ENCODE assay signal across 21 cellular contexts in the genomic region with DNA sequence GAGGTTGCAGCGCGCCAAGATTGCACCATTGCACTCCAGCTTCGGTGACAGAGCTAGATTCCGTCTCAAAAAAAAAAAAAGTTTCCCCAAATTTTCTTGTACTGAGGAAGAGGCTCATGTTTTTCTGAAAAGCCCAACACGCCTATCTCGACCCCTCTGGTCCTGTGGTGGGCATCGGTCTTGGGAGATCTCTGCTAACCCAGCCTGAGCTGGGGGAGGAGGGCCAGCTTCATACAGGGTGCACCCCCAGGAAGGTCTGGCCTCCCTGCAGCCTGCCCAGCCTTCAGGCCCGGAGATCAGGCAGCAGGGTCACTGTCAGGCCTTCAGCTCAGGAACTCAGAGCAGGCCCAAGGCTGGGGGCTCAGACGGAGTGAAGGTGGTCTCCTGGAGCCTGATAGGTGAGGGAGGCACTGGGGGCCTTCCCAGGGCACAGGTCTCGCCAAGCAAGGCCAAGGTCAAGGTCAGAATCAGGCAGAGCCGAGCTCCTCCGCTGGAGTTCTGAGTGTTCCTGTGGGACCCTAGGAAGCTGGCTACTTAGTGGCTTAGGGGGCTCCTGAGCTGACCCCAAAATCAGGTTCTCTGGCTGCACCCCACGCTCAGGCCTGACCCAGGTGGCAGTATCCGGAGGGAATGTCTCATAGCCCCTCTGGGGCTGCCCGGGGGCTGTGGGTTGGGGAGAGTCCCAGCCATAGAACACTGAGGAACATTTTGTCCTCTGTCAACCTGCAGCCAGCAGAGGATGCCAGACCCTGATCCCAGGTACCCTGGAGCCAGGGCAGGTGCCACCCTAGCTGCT.
"Had no signal": no experiment of that assay in that cellular context is flagged by ENCODE, and none has a peak within 500 bp of the region (broad histone marks: within the 10 kb centered on the region; RNA-seq: fewer than 3 reads in every experiment).

No MANE protein-coding gene starts in this region.

- H3K9me3 ChIP-seq: colonic mucosa, esophagus squamous epithelium, psoas muscle, SK-N-SH, transverse colon had no signal

- H3K27ac ChIP-seq: colonic mucosa, esophagus squamous epithelium, psoas muscle, transverse colon had no signal

- H3K4me3 ChIP-seq: colonic mucosa, esophagus squamous epithelium, hepatocyte, psoas muscle, transverse colon had no signal

- DNase-seq: activated CD4-positive, alpha-beta T cell treated with anti-CD3 and anti-CD28 coated beads, Interleukin-2, amount 50 U/mL, for 48 hours; activated naive CD4-positive, alpha-beta T cell treated with anti-CD3 and anti-CD28 coated beads for 36 hours; activated naive CD8-positive, alpha-beta T cell treated with anti-CD3 and anti-CD28 coated beads, Interleukin-2, amount 50 U/mL, for 24 hours; caudate nucleus; colonic mucosa; effector CD4-positive, alpha-beta T cell; esophagus squamous epithelium; left ventricle myocardium superior; natural killer cell; occipital lobe; SK-N-SH; stimulated activated naive B cell treated with anti-CD40 and anti-IgM and Interleukin-4, amounts not matched to agents 10 μg/mL and 1 μg/mL and 100 μg/mL, for 72 hours; T-cell; T-helper 9 cell; transverse colon had no signal

- ATAC-seq: activated CD4-positive, CD25-positive, alpha-beta regulatory T cell treated with anti-CD3 and anti-CD28 coated beads, Interleukin-2, amount 50 U/mL, for 24 hours; activated naive CD8-positive, alpha-beta T cell treated with anti-CD3 and anti-CD28 coated beads, Interleukin-2, amount 50 U/mL, for 24 hours; left ventricle myocardium superior; natural killer cell; psoas muscle; stimulated activated naive B cell treated with anti-CD40 and anti-IgM and Interleukin-4, amounts not matched to agents 10 μg/mL and 1 μg/mL and 100 μg/mL, for 72 hours; T-cell had no signal

- H3K4me1 ChIP-seq: colonic mucosa had no signal

- H3K27ac Mint-ChIP-seq: activated naive CD4-positive, alpha-beta T cell treated with anti-CD3 and anti-CD28 coated beads for 36 hours; activated naive CD8-positive, alpha-beta T cell treated with anti-CD3 and anti-CD28 coated beads, Interleukin-2, amount 50 U/mL, for 24 hours; activated T-helper 2 cell treated with anti-CD3 and anti-CD28 coated beads, Interferon-gamma antibody, Interleukin-2, Interleukin-4, amounts not matched to agents 10 μg/mL and 5 μg/mL and 100 μg/mL, durations not matched to agents 14 hours and 24 hours and 36 hours; memory B cell; natural killer cell; T-cell had no signal

- H3K27me3 ChIP-seq: colonic mucosa, esophagus squamous epithelium, hepatocyte, transverse colon had no signal

- H3K9me3 Mint-ChIP-seq: activated naive CD4-positive, alpha-beta T cell treated with anti-CD3 and anti-CD28 coated beads for 36 hours; activated naive CD8-positive, alpha-beta T cell treated with anti-CD3 and anti-CD28 coated beads, Interleukin-2, amount 50 U/mL, for 24 hours; activated T-helper 2 cell treated with anti-CD3 and anti-CD28 coated beads, Interferon-gamma antibody, Interleukin-2, Interleukin-4, amounts not matched to agents 10 μg/mL and 5 μg/mL and 100 μg/mL, durations not matched to agents 14 hours and 24 hours and 36 hours; memory B cell; natural killer cell; stimulated activated naive B cell treated with anti-CD40 and anti-IgM and Interleukin-4, amounts not matched to agents 10 μg/mL and 1 μg/mL and 100 μg/mL, for 72 hours; T-cell had no signal

- H3K4me2 ChIP-seq: hepatocyte, SK-N-SH had no signal

- H3K36me3 Mint-ChIP-seq: memory B cell; natural killer cell; stimulated activated naive B cell treated with anti-CD40 and anti-IgM and Interleukin-4, amounts not matched to agents 10 μg/mL and 1 μg/mL and 100 μg/mL, for 72 hours; T-cell had no signal

- H2AFZ ChIP-seq: hepatocyte had no signal

- H3K4me3 Mint-ChIP-seq: activated naive CD4-positive, alpha-beta T cell treated with anti-CD3 and anti-CD28 coated beads for 36 hours; activated naive CD8-positive, alpha-beta T cell treated with anti-CD3 and anti-CD28 coated beads, Interleukin-2, amount 50 U/mL, for 24 hours; memory B cell; natural killer cell; stimulated activated naive B cell treated with anti-CD40 and anti-IgM and Interleukin-4, amounts not matched to agents 10 μg/mL and 1 μg/mL and 100 μg/mL, for 72 hours; T-cell had no signal

- FAIRE-seq: endothelial cell of umbilical vein had no signal

- H3K36me3 ChIP-seq: colonic mucosa, esophagus squamous epithelium, transverse colon had no signal

- H3K79me2 ChIP-seq: hepatocyte had no signal

- H3K9ac ChIP-seq: SK-N-SH had no signal
